Comparison of ENCODE assay signal across 8 cellular contexts in genomic region chr5:176535101-176535654, GRCh38. TPM values are rescaled to one million over a fixed set of nuclear protein-coding genes. Genes with fewer than 3 reads are reported as not detected.
DNase-seq lines count a peak whose midpoint lies in the region; ATAC-seq and TF ChIP-seq lines count a peak whose summit lies in the region.

No MANE protein-coding gene starts in this region.

- POLR2A ChIA-PET in GM10248 (lab: Yijun Ruan, JAX), result no interaction called here

- H3K4me3 ChIP-seq in SJSA1, result peak overlapping the region; percentile 52; the same call in 1 of the 2 replicates
- H3K4me3 ChIP-seq in ectodermal cell (ENCODE audit: insufficient read depth, low read depth, low read length), result peak overlapping the region; percentile 60

- intact Hi-C loops in Right ventricle myocardium inferior (cut with DNase I), result no loop called here
- intact Hi-C loops in left ventricle myocardium superior (cut with micrococcal nuclease), result no loop called here

- no peaks in the 10 kb centered on the region for H3K27me3 ChIP-seq in SJSA1 (replicated peaks)
- H3K27me3 ChIP-seq in ectodermal cell (ENCODE audit: control insufficient read depth, insufficient read depth, low read length, poor library complexity, severe bottlenecking), result no peaks in the 10 kb centered on the region

- DNase-seq in Right ventricle myocardium inferior (ENCODE audit: missing footprints), result peak; percentile 50
- no peak for DNase-seq in left ventricle myocardium superior
- peak in 1 of 2 experiments; percentile 29 for DNase-seq in SJSA1 (ENCODE audit: low read depth in 1 of 2, low spot score in 2 of 2)
- peak; percentile 19 for DNase-seq in myocyte (ENCODE audit: low read depth)
- no peak for DNase-seq in GM10248 (ENCODE audit: extremely low spot score)
- no peak for DNase-seq in NCI-H187 (lab: John Stamatoyannopoulos, UW)

- no peak overlapping the region for H3K27ac ChIP-seq in SJSA1
- H3K27ac ChIP-seq in ectodermal cell (ENCODE audit: insufficient read depth, low read depth, low read length, poor library complexity, severe bottlenecking), result no peak overlapping the region

- H3K4me1 ChIP-seq in SJSA1 (replicated peaks) (peaks cover 56% of the 10 kb centered on the region), ectodermal cell (ENCODE audit: control insufficient read depth, insufficient read depth, low read length) (peaks cover 24% of the 10 kb centered on the region)

- ATAC-seq in Right ventricle myocardium inferior (no peak), left ventricle myocardium superior (no peak), GM18861 (IDR thresholded peaks at IDR 0.05; ENCODE audit: unreplicated experiment) (no peak)

- CTCF ChIA-PET in GM10248 (lab: Yijun Ruan, JAX), result interaction anchor here (1.0 to 2.1 kb wide), 5 partner anchors 8 to 125 kb away, joined by 3 to 11 read pairs (median 3); no protein-coding TSS in a partner anchor

- H3K36me3 ChIP-seq in SJSA1, result peaks cover 13% of the 10 kb centered on the region
- H3K36me3 ChIP-seq in ectodermal cell (ENCODE audit: control insufficient read depth, insufficient read depth, low read length), result peaks cover 16% of the 10 kb centered on the region

- 81 to 82% methylated on average over 10 of the region's 10 CpGs for WGBS in ectodermal cell, 2 experiments

- no peak for TF ChIP-seq CTCF in GM10248 (IDR thresholded peaks at IDR 0.05; ENCODE audit: control extremely low read depth, extremely low read depth, low read depth, missing control alignments)

- H3K9me3 ChIP-seq in SJSA1 (replicated peaks) (no peaks in the 10 kb centered on the region), ectodermal cell (ENCODE audit: control insufficient read depth, low read length) (no peaks in the 10 kb centered on the region)

RNA-seq across cellular contexts. Expression of gene RNF44, which starts 2.0 kb away (rescaled TPM):
- total RNA-seq in Right ventricle myocardium inferior (25.5 TPM), left ventricle myocardium superior (32.4 TPM), myocyte (9.6 and 10.6 TPM in 2 replicates)
- total RNA-seq in SJSA1 (2014; rRNA removed; shearing (Covaris generic)), result 5.0 and 5.6 TPM in 2 replicates
- polyA plus RNA-seq in ectodermal cell (2013, experiment 1 of 4), result 101 TPM
- polyA plus RNA-seq in ectodermal cell (2013, experiment 2 of 4), result 94.6 TPM
- polyA plus RNA-seq in ectodermal cell (2013, experiment 3 of 4), result 87.6 TPM
- 102 TPM for polyA plus RNA-seq in ectodermal cell (2013, experiment 4 of 4)
- 20.2 TPM for polyA plus RNA-seq in myocyte (2012)

RNA-seq across cellular contexts. Expression of gene CDHR2, which starts 14.0 kb away (rescaled TPM):
- total RNA-seq in Right ventricle myocardium inferior (0.19 TPM), left ventricle myocardium superior (0.20 TPM), myocyte (not detected in 2 replicates)
- total RNA-seq in SJSA1 (2014; rRNA removed; shearing (Covaris generic)), result not detected in 2 replicates
- polyA plus RNA-seq in ectodermal cell (2013, experiment 1 of 4), result not detected
- polyA plus RNA-seq in ectodermal cell (2013, experiment 2 of 4), result not detected
- polyA plus RNA-seq in ectodermal cell (2013, experiment 3 of 4), result not detected
- not detected for polyA plus RNA-seq in ectodermal cell (2013, experiment 4 of 4)
- polyA plus RNA-seq in myocyte (2012), result 0.13 TPM

Comparison
In these comparisons a context has a peak if more than half of its experiments do, and no peak if none do; other contexts are left out.
1. DNase-seq: peak in Right ventricle myocardium inferior (single experiment) and myocyte (single experiment); none in left ventricle myocardium superior (single experiment), GM10248 (single experiment) and NCI-H187 (0 of 2).